ENCODE assay signal across 12 cellular contexts in the genomic region with DNA sequence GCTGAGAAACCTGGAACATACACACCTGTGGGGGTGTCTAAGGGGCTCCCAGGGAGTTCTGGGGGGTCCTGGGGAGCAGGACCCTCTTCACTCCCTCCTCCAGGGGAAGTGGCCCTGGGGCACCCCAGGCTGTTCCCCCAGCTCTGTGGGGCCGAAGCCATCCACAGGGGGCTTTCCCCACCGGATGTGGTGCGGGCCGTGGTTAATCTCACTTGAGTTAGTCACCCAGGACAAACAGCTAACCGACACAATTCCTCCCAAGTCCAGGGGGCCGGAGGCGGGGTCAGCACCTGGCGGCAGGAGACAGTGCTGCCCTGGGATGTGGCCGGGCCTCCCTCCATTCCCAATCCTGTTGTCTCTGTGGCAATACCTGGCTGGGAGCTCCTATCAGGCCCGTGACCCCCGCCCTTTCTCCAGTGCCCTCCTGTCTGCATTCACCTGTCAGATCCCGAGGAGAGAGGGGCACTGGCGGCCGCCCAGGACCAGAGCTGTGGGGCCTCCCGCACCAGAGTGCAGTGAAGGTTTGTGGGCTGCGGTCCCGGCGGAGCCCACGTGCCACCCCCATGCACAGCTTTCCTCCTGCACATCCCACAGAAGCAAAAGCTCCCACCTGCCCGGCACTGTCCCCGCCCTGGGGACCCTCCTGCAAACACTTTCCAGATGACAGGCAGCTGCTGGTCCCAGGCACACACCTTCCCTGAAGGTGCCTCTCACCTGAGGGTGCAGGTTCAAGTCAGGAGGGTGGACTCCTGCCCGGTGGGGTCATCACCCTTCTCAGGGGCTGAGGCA. TPM values are rescaled to one million over a fixed set of nuclear protein-coding genes. Genes with fewer than 3 reads are reported as not detected.
DNase-seq lines count a peak whose midpoint lies in the region; ATAC-seq and TF ChIP-seq lines count a peak whose summit lies in the region.
"Had no signal": no experiment of that assay in that cellular context is flagged by ENCODE, and none has a peak within 500 bp of the region (broad histone marks: within the 10 kb centered on the region; RNA-seq: fewer than 3 reads in every experiment).

No MANE protein-coding gene starts in this region.

- H3K27me3 Mint-ChIP-seq in chondrocyte (ENCODE audit: low read depth): peaks cover 3% of the 10 kb centered on the region

- DNase-seq in activated CD8-positive, alpha-beta memory T cell treated with anti-CD3 and anti-CD28 coated beads for 24 hours: peak; percentile 61
- DNase-seq in activated CD8-positive, alpha-beta memory T cell treated with anti-CD3 and anti-CD28 coated beads, Interleukin-2, amount 50 U/mL, for 4 hours: no peak
- peak; percentile 87 for DNase-seq in chondrocyte (ENCODE audit: low spot score)
- DNase-seq in stimulated activated CD8-positive, alpha-beta memory T cell treated with anti-CD3 and anti-CD28 coated beads, Interleukin-4, amount 100 ng/mL, for 48 hours: peak; percentile 68
- no peak for DNase-seq in transverse colon
- DNase-seq: SHP77 had no signal

- H3K27ac ChIP-seq in OCI-LY3 (ENCODE audit: low read length) (peak overlapping the region; percentile 59; the same call in 1 of the 2 replicates), transverse colon (no peak overlapping the region)
- H3K27ac ChIP-seq: C4-2B, HL-60 had no signal

- H3K4me1 Mint-ChIP-seq in chondrocyte (ENCODE audit: low read depth): peaks cover 12% of the 10 kb centered on the region

- peak overlapping the region; percentile 79 for H3K4me2 ChIP-seq in OCI-LY3 (ENCODE audit: low read length)

- in situ Hi-C loops in transverse colon (cut with MboI; ENCODE audit: low pct_ligation_motif_present in 1 of 4, low pct_unique_long_range_greater_than_20kb in 1 of 4, low sequenced_read_pairs in 3 of 4): no loop called here

- no peak for ATAC-seq in GM19328 (IDR thresholded peaks at IDR 0.05; ENCODE audit: unreplicated experiment)
- no peak for ATAC-seq in HG03045 (IDR thresholded peaks at IDR 0.05; ENCODE audit: unreplicated experiment)

- peak overlapping the region; percentile 53; the same call in 1 of the 2 replicates for H3K9ac ChIP-seq in OCI-LY3 (ENCODE audit: low read length)

- 47% methylated on average over 11 of the region's 22 CpGs; no CpG with 5 or more reads in 1 of the 2 donors for WGBS in transverse colon (ENCODE audit: low coverage in 1 of 2), 2 donors

- no peaks in the 10 kb centered on the region for H3K9me3 ChIP-seq in OCI-LY3 (ENCODE audit: insufficient read depth, low read length)
- H3K9me3 ChIP-seq in transverse colon: no peaks in the 10 kb centered on the region

- H3K79me2 ChIP-seq in OCI-LY3 (ENCODE audit: low read length): no peaks in the 10 kb centered on the region

- H4K20me1 ChIP-seq in OCI-LY3 (ENCODE audit: insufficient read depth, low read length): no peaks in the 10 kb centered on the region

- TF ChIP-seq POLR2A in transverse colon (IDR thresholded peaks at IDR 0.05): no peak

- H3K9me3 Mint-ChIP-seq in chondrocyte (ENCODE audit: low read depth): no peaks in the 10 kb centered on the region

- intact Hi-C loops in transverse colon (cut with DNase I; ENCODE audit: low total_unique reads): no loop called here

- H3K4me1 ChIP-seq in OCI-LY3 (ENCODE audit: low read length) (peaks cover 34% of the 10 kb centered on the region), transverse colon (no peaks in the 10 kb centered on the region)

- H3K27me3 ChIP-seq in OCI-LY3 (ENCODE audit: low read depth, low read length): 0 out of 2 replicates have a peak, but pooled peaks cover 9% of the 10 kb centered on the region
- H3K27me3 ChIP-seq in transverse colon: no peaks in the 10 kb centered on the region

- no peaks in the 10 kb centered on the region for H3K36me3 Mint-ChIP-seq in chondrocyte (ENCODE audit: low read depth)
- H3K36me3 Mint-ChIP-seq: brain had no signal

- no peak for TF ChIP-seq EP300 in transverse colon (IDR thresholded peaks at IDR 0.05; ENCODE audit: low read depth)

- no peak overlapping the region; the same call in 1 of the 2 replicates for H2AFZ ChIP-seq in OCI-LY3 (ENCODE audit: low read depth, low read length)

- H3K36me3 ChIP-seq in OCI-LY3 (replicated peaks; ENCODE audit: low read depth, low read length): no peaks in the 10 kb centered on the region
- no peaks in the 10 kb centered on the region for H3K36me3 ChIP-seq in transverse colon

- H3K4me3 ChIP-seq in OCI-LY3 (ENCODE audit: low read length): peak overlapping the region; percentile 68
- H3K4me3 ChIP-seq in transverse colon: no peak overlapping the region

- TF ChIP-seq CTCF in OCI-LY3 (IDR thresholded peaks at IDR 0.05; ENCODE audit: low read depth, low read length): no peak
- TF ChIP-seq CTCF in chondrocyte (IDR thresholded peaks at IDR 0.05): no peak
- no peak for TF ChIP-seq CTCF in transverse colon (IDR thresholded peaks at IDR 0.05)

- H3K27ac Mint-ChIP-seq in chondrocyte (ENCODE audit: unreplicated experiment): no peak overlapping the region
- H3K27ac Mint-ChIP-seq: brain had no signal

- no peak overlapping the region for H3K4me3 Mint-ChIP-seq in chondrocyte (ENCODE audit: unreplicated experiment)
- H3K4me3 Mint-ChIP-seq: brain had no signal

RNA-seq across cellular contexts. Expression of gene MUC5AC, which starts 5.2 kb away (rescaled TPM):
- total RNA-seq in chondrocyte: not detected in 3 replicates
- not detected for total RNA-seq in transverse colon

Comparison
In these comparisons a context has a peak if more than half of its experiments do, and no peak if none do; other contexts are left out.
1. DNase-seq: peak in activated CD8-positive, alpha-beta memory T cell treated with anti-CD3 and anti-CD28 coated beads for 24 hours (single experiment), chondrocyte (single experiment) and stimulated activated CD8-positive, alpha-beta memory T cell treated with anti-CD3 and anti-CD28 coated beads, Interleukin-4, amount 100 ng/mL, for 48 hours (single experiment); none in activated CD8-positive, alpha-beta memory T cell treated with anti-CD3 and anti-CD28 coated beads, Interleukin-2, amount 50 U/mL, for 4 hours (single experiment) and transverse colon (single experiment).